In the genomic region with DNA sequence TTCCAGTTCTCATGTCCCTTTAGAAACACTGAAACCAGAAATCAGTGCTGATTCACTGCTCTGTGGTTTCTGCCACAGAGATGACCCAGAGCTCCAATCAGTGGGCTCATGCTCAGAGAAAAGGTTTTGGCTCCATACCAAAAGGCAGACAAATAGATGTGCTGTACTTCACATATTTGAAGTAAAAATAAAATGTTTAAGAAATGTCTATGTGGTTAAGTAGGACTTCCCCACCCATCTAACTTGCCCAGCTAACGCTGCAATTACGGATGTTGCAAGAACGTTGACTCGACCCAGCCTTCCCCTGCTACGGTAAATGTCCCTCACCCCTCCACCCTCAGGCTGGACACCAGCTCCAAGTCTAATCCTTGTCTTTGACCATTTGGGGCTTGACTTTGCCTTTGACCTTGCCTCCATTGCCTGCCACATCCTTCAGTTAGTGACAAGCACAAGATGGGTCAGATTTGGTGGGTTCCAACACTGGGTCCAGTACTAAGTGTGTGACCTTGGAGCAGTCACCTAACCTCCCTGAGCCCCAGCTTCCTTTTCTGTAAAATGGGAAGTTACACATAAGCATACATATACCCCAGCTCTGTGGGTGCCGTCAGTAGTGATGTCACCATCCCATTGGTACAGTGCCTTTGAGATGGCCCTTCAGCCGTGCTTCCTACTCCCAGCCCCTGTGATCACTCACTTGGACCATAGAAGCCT, we compare ENCODE assay signal across 8 cellular contexts.
DNase-seq lines count a peak whose midpoint lies in the region; ATAC-seq and TF ChIP-seq lines count a peak whose summit lies in the region.
"Had no signal": no experiment of that assay in that cellular context is flagged by ENCODE, and none has a peak within 500 bp of the region (broad histone marks: within the 10 kb centered on the region; RNA-seq: fewer than 3 reads in every experiment).

No MANE protein-coding gene starts in this region.

- TF ChIP-seq POLR2A in adrenal gland (IDR thresholded peaks at IDR 0.05) (no peak), upper lobe of left lung (IDR thresholded peaks at IDR 0.05) (no peak)

- peak; percentile 52 to 66 for ATAC-seq in upper lobe of left lung (ENCODE audit: low FRiP score in 2 of 2)
- ATAC-seq in HG02763 (IDR thresholded peaks at IDR 0.05; ENCODE audit: unreplicated experiment) = no peak

- peaks cover 22% of the 10 kb centered on the region for H3K27me3 ChIP-seq in HL-60 (ENCODE audit: insufficient read depth, poor library complexity, severe bottlenecking)
- peaks cover 16% of the 10 kb centered on the region for H3K27me3 ChIP-seq in adrenal gland
- H3K27me3 ChIP-seq in upper lobe of left lung = peaks cover 0 to 20% (median 4%) of the 10 kb centered on the region in 4 donors

- no peak for TF ChIP-seq CTCF in HL-60 (IDR thresholded peaks at IDR 0.05; ENCODE audit: insufficient read depth, low read length)
- no peak for TF ChIP-seq CTCF in adrenal gland (IDR thresholded peaks at IDR 0.05)
- TF ChIP-seq CTCF in upper lobe of left lung (IDR thresholded peaks at IDR 0.05) = no peak

- H3K9me3 ChIP-seq in adrenal gland (replicated peaks in 1 of 3) = no peaks in the 10 kb centered on the region
- H3K9me3 ChIP-seq in upper lobe of left lung = no peaks in the 10 kb centered on the region

- 51 to 56% (median 53%) methylated on average over 7 of the region's 7 CpGs for WGBS in adrenal gland, 4 donors
- 44 to 47% methylated on average over 7 of the region's 7 CpGs for WGBS in upper lobe of left lung, 2 donors

- H3K4me3 ChIP-seq in HL-60 (replicated peaks; ENCODE audit: insufficient read depth, low read length) (no peak overlapping the region), adrenal gland (no peak overlapping the region), upper lobe of left lung (no peak overlapping the region)

- peak overlapping the region; percentile 37; the same call in 1 of the 2 replicates for H3K27ac ChIP-seq in HL-60 (replicated peaks)
- H3K27ac ChIP-seq in adrenal gland = peak overlapping the region in 3 of 5 donors; percentile 9 to 86 (median 62)
- H3K27ac ChIP-seq in upper lobe of left lung = peak overlapping the region; percentile 75 to 86 (median 82)

- no peak for TF ChIP-seq EP300 in upper lobe of left lung (IDR thresholded peaks at IDR 0.05)

- peaks cover 7 to 27% of the 10 kb centered on the region in 2 donors for H3K4me1 ChIP-seq in adrenal gland (replicated peaks in 1 of 2)
- peaks cover 20 to 29% (median 23%) of the 10 kb centered on the region in 4 donors for H3K4me1 ChIP-seq in upper lobe of left lung

- DNase-seq in HL-60 (ENCODE audit: low read depth in 1 of 2, low spot score in 1 of 2) (peak; percentile 59 to 77), adrenal gland (peak in 6 of 7 donors; percentile 39 to 70 (median 59)), islet precursor cell (peak; percentile 56), upper lobe of left lung (peak in 1 of 2 donors; percentile 83), NCI-H748 (lab: John Stamatoyannopoulos, UW; ENCODE audit: unreplicated experiment) (no peak), NCI-H2196 (lab: John Stamatoyannopoulos, UW; ENCODE audit: unreplicated experiment) (no peak)
- DNase-seq: endodermal cell had no signal

- H3K36me3 ChIP-seq in adrenal gland (replicated peaks in 1 of 2) (no peaks in the 10 kb centered on the region), upper lobe of left lung (no peaks in the 10 kb centered on the region)

- intact Hi-C loops in adrenal gland (cut with DNase I) = no loop called here

Comparison
In these comparisons a context has a peak if more than half of its experiments do, and no peak if none do; other contexts are left out.
1. DNase-seq: peak in HL-60 (2 of 2), adrenal gland (6 of 7) and islet precursor cell (single experiment); none in NCI-H748 (single experiment) and NCI-H2196 (single experiment).
2. Peak in every context shown above with its lines, with median percentiles within 50 percentile points of each other: H3K27ac ChIP-seq.